Comparison of ENCODE assay signal across 6 cellular contexts in the genomic region with DNA sequence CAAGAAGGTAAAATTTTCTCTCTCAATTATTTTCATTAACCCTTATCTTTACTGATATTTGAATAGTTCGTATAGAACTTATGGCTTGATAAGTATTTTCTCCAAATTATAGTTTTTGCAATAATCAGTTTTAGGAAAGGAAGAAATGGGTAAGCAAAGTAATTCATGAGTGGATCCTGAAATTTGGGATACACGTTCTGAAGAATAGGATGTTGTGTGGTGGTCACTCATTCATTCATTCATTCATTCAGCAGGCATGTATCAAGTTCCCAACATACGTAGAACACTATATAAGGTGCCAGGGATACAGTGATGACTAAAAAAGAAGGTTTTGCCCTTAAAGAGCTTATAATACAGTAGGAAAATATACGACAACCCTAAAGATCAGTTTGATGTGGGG.
"Had no signal": no experiment of that assay in that cellular context is flagged by ENCODE, and none has a peak within 500 bp of the region (broad histone marks: within the 10 kb centered on the region; RNA-seq: fewer than 3 reads in every experiment).

No MANE protein-coding gene starts in this region.

- FAIRE-seq: GM12891, GM12892, GM18507, GM19239 had no signal

- DNase-seq: GDM1, GF-D8 had no signal
